17 cellular contexts compared by ENCODE assay signal in the genomic region with DNA sequence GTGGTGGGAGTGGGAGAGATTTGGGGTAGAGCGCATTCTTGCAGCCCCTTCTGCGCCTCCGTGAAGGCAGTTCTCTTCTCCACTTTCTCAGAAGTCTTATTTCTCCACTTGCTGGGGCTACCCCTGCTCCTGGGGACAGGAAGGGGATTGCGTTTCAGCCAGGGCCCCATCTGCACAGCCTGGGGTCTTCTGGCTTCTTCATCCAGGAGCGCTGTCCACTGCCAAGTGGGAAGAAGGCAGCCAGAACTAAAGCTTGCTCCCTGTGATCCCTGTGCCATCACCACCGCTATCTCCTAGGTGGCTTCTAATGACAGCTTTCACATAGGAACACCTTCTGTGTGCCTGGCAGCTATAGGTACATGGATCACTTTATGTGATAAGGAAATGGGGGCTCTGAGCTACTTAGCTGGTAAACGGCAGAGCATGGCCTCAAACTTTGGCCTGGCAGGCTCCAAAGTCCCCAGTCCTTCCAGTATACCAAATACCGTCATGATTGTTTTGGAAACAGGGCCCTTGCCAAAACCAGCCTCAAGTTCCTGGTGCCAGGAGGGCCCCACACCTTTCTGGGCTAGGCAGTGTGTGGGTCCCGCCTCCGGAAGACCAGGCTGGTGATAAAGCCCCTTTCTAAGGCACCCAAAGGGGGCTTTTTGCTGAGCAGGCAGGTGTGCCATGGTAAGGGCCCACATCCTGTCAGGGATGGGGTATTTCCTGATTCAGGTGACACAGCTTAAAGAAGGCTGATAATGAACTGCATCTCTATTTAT.
DNase-seq lines count a peak whose midpoint lies in the region; ATAC-seq and TF ChIP-seq lines count a peak whose summit lies in the region.
"Had no signal": no experiment of that assay in that cellular context is flagged by ENCODE, and none has a peak within 500 bp of the region (broad histone marks: within the 10 kb centered on the region; RNA-seq: fewer than 3 reads in every experiment).

No MANE protein-coding gene starts in this region.

- no peak overlapping the region for H3K9ac ChIP-seq in endodermal cell (ENCODE audit: extremely low read depth, low read length, poor library complexity, severe bottlenecking)

- no peaks in the 10 kb centered on the region for H3K36me3 ChIP-seq in endodermal cell (ENCODE audit: control insufficient read depth, insufficient read depth, low read length)
- H3K36me3 ChIP-seq: thoracic aorta had no signal

- peaks cover 45% of the 10 kb centered on the region for H3K4me1 Mint-ChIP-seq in endodermal cell
- H3K4me1 Mint-ChIP-seq in neural crest cell, result peaks cover 31% of the 10 kb centered on the region
- H3K4me1 Mint-ChIP-seq: memory B cell had no signal

- H3K27ac Mint-ChIP-seq in endodermal cell (peak overlapping the region; percentile 48), neural crest cell (ENCODE audit: unreplicated experiment) (peak overlapping the region; percentile 90)
- H3K27ac Mint-ChIP-seq: CD8-positive, alpha-beta T cell; memory B cell; natural killer cell treated with Interleukin-12 subunit alpha and Interleukin-12 subunit beta and Interleukin-15 and Interleukin-18, amount 100 ng/mL, for 72 hours had no signal

- WGBS in endodermal cell (ENCODE audit: insufficient coverage in 1 of 2, insufficient read length in 1 of 2), 2 experiments, result 48 to 52% methylated on average over 7 to 10 of the region's 10 CpGs

- no peak overlapping the region for H3K4me3 Mint-ChIP-seq in endodermal cell
- peak overlapping the region; percentile 5 for H3K4me3 Mint-ChIP-seq in neural crest cell
- H3K4me3 Mint-ChIP-seq: CD8-positive, alpha-beta T cell; memory B cell; natural killer cell treated with Interleukin-12 subunit alpha and Interleukin-12 subunit beta and Interleukin-15 and Interleukin-18, amount 100 ng/mL, for 72 hours had no signal

- H3K9me3 Mint-ChIP-seq in endodermal cell, result no peaks in the 10 kb centered on the region
- H3K9me3 Mint-ChIP-seq in neural crest cell, result no peaks in the 10 kb centered on the region
- H3K9me3 Mint-ChIP-seq: CD8-positive, alpha-beta T cell; memory B cell; natural killer cell treated with Interleukin-12 subunit alpha and Interleukin-12 subunit beta and Interleukin-15 and Interleukin-18, amount 100 ng/mL, for 72 hours had no signal

- DNase-seq in NCI-H69 (lab: John Stamatoyannopoulos, UW) (peak; percentile 16), endodermal cell (peak; percentile 63), neural crest cell (ENCODE audit: low read depth, low spot score) (no peak), RKO (ENCODE audit: low spot score) (no peak), anterior cingulate cortex (lab: John Stamatoyannopoulos, UW) (no peak), NCI-H526 treated with DMSO at 0.1 percent for 48 hours (lab: John Stamatoyannopoulos, UW) (no peak)
- DNase-seq: activated CD8-positive, alpha-beta memory T cell treated with anti-CD3 and anti-CD28 coated beads, Interleukin-2, amount 50 U/mL, for 4 hours; activated effector memory CD4-positive, alpha-beta T cell treated with anti-CD3 and anti-CD28 coated beads, Interleukin-2, amount 50 U/mL, for 16 hours; DMS79 had no signal

- H3K36me3 Mint-ChIP-seq in endodermal cell (ENCODE audit: low read depth), result no peaks in the 10 kb centered on the region
- H3K36me3 Mint-ChIP-seq in neural crest cell (ENCODE audit: low read depth), result no peaks in the 10 kb centered on the region
- H3K36me3 Mint-ChIP-seq: CD8-positive, alpha-beta T cell; memory B cell; natural killer cell treated with Interleukin-12 subunit alpha and Interleukin-12 subunit beta and Interleukin-15 and Interleukin-18, amount 100 ng/mL, for 72 hours had no signal

- H3K27me3 Mint-ChIP-seq in endodermal cell (ENCODE audit: insufficient read depth), result peaks cover 43% of the 10 kb centered on the region
- peaks cover 4% of the 10 kb centered on the region for H3K27me3 Mint-ChIP-seq in neural crest cell (ENCODE audit: low read depth)

- peaks cover 23% of the 10 kb centered on the region for H3K4me1 ChIP-seq in endodermal cell (ENCODE audit: control insufficient read depth, insufficient read depth, low read length)

- H3K27ac ChIP-seq in endodermal cell (ENCODE audit: low read depth, low read length), result no peak overlapping the region
- H3K27ac ChIP-seq: hepatocyte, RWPE1, thoracic aorta had no signal

- peak; percentile 43 for TF ChIP-seq CTCF in endodermal cell (conservative IDR thresholded peaks at IDR 0.05)
- TF ChIP-seq CTCF in neural crest cell (conservative IDR thresholded peaks at IDR 0.05), result peak; percentile 1

- no peak overlapping the region for H3K4me3 ChIP-seq in endodermal cell (ENCODE audit: low read length)
- H3K4me3 ChIP-seq: hepatocyte, thoracic aorta had no signal

- ATAC-seq in GM18868 (IDR thresholded peaks at IDR 0.05; ENCODE audit: unreplicated experiment) (peak; percentile 42), GM19397 (IDR thresholded peaks at IDR 0.05; ENCODE audit: unreplicated experiment) (no peak)
- ATAC-seq: CD8-positive, alpha-beta T cell had no signal

- H3K27me3 ChIP-seq in endodermal cell (ENCODE audit: control insufficient read depth, insufficient read depth, low read length, poor library complexity, severe bottlenecking), result no peaks in the 10 kb centered on the region

- H3K9me3 ChIP-seq in endodermal cell (ENCODE audit: control insufficient read depth, low read length), result no peaks in the 10 kb centered on the region
- H3K9me3 ChIP-seq: thoracic aorta had no signal

Comparison
In these comparisons a context has a peak if more than half of its experiments do, and no peak if none do; other contexts are left out.
1. DNase-seq: peak in NCI-H69 (single experiment) and endodermal cell (single experiment); none in neural crest cell (single experiment), RKO (single experiment), anterior cingulate cortex (0 of 58) and NCI-H526 treated with DMSO at 0.1 percent for 48 hours (single experiment).